Comparison of ENCODE assay signal across 23 cellular contexts in genomic region chr14:105384041-105384557, GRCh38. TPM values are rescaled to one million over a fixed set of nuclear protein-coding genes. Genes with fewer than 3 reads are reported as not detected.
"Had no signal": no experiment of that assay in that cellular context is flagged by ENCODE, and none has a peak within 500 bp of the region (broad histone marks: within the 10 kb centered on the region; RNA-seq: fewer than 3 reads in every experiment).

No MANE protein-coding gene starts in this region.

- ATAC-seq: K562 had no signal

- H3K27me3 ChIP-seq: SJSA1 had no signal

- H3K36me3 Mint-ChIP-seq: IgD-negative memory B cell had no signal

- H3K4me3 ChIP-seq: K562, SJSA1, SK-N-MC had no signal

- H3K4me1 ChIP-seq: SJSA1 had no signal

- H3K9me3 ChIP-seq: SJSA1 had no signal

- H3K4me3 Mint-ChIP-seq: IgD-negative memory B cell had no signal

- H3K9me3 Mint-ChIP-seq: IgD-negative memory B cell had no signal

- H3K27ac ChIP-seq: HL-60, KMS-11, SJSA1, SK-N-MC had no signal

- H3K27me3 Mint-ChIP-seq: IgD-negative memory B cell had no signal

- H3K27ac Mint-ChIP-seq: IgD-negative memory B cell had no signal

- DNase-seq: Kasumi-1, MM.1S, NCI-H1092 treated with DMSO at 0.1 percent for 48 hours, NCI-H1436, NCI-H187, NCI-H2029, NCI-H2081 treated with DMSO at 0.1 percent for 48 hours, NCI-H2171, NCI-H226, NCI-H446, NCI-H510A, NCI-H524 treated with DMSO at 0.1 percent for 48 hours, NCI-H69, NCI-H774, RPMI8226, SIG-M5 had no signal

RNA-seq across cellular contexts. Expression of gene TEX22, which starts 14.2 kb away (rescaled TPM):
- total RNA-seq: M059J had no signal
